29 cellular contexts compared by ENCODE assay signal in genomic region chr3:79085166-79085565, GRCh38.
DNase-seq lines count a peak whose midpoint lies in the region; ATAC-seq, FAIRE-seq and TF ChIP-seq lines count a peak whose summit lies in the region.
"Had no signal": no experiment of that assay in that cellular context is flagged by ENCODE, and none has a peak within 500 bp of the region (broad histone marks: within the 10 kb centered on the region; RNA-seq: fewer than 3 reads in every experiment).

No MANE protein-coding gene starts in this region.

- no peak overlapping the region for H3K27ac ChIP-seq in astrocyte (ENCODE audit: low read depth, low read length)
- H3K27ac ChIP-seq: esophagus muscularis mucosa, SK-N-MC, upper lobe of right lung had no signal

- no peak overlapping the region for H3K9ac ChIP-seq in astrocyte (ENCODE audit: low read length)

- no peaks in the 10 kb centered on the region for H3K79me2 ChIP-seq in astrocyte (ENCODE audit: insufficient read depth, low read length)

- no peaks in the 10 kb centered on the region for H3K36me3 Mint-ChIP-seq in astrocyte (ENCODE audit: low read depth, unreplicated experiment)
- H3K36me3 Mint-ChIP-seq: activated naive CD8-positive, alpha-beta T cell treated with anti-CD3 and anti-CD28 coated beads, Interleukin-2, amount 10 ng/mL, durations not matched to agents 7 days and 5 days; brain; memory B cell; stimulated activated effector memory CD8-positive, alpha-beta T cell treated with anti-CD3 and anti-CD28 coated beads, Interleukin-12 subunit alpha, Interleukin-12 subunit beta, amount 100 ng/mL, for 72 hours had no signal

- DNase-seq in GM03348 (ENCODE audit: low spot score) (peak; percentile 9), astrocyte (ENCODE audit: low read depth) (peak; percentile 39), fibroblast of pulmonary artery (ENCODE audit: low read depth) (peak; percentile 3), skeletal muscle cell (ENCODE audit: low read depth) (peak; percentile 17), UCSD-AML1 (lab: John Stamatoyannopoulos, UW; ENCODE audit: unreplicated experiment) (no peak)
- DNase-seq in activated CD8-positive, alpha-beta memory T cell treated with anti-CD3 and anti-CD28 coated beads for 24 hours, result no peak
- no peak for DNase-seq in effector CD8-positive, alpha-beta T cell (lab: John Stamatoyannopoulos, UW)
- DNase-seq: activated CD8-positive, alpha-beta memory T cell treated with anti-CD3 and anti-CD28 coated beads, Interleukin-2, amount 50 U/mL, for 4 hours; activated naive CD8-positive, alpha-beta T cell treated with anti-CD3 and anti-CD28 coated beads, Interleukin-2, amount 10 ng/mL, durations not matched to agents 7 days and 5 days; DMS53; effector memory CD8-positive, alpha-beta T cell; H9; head of caudate nucleus; left cardiac atrium; NCI-H1092 treated with DMSO at 0.1 percent for 48 hours; NCI-H1930; NCI-H226; stimulated activated CD4-positive, alpha-beta T cell treated with anti-CD3 and anti-CD28 coated beads, Interleukin-2, amount 100 ng/mL, for 48 hours; upper lobe of right lung had no signal

- FAIRE-seq in astrocyte (lab: Jason Lieb, UNC), result no peak
- FAIRE-seq: HepG2 had no signal

- H3K27me3 ChIP-seq in astrocyte (ENCODE audit: insufficient read depth, low read length), result no peaks in the 10 kb centered on the region
- H3K27me3 ChIP-seq: esophagus muscularis mucosa, upper lobe of right lung had no signal

- H3K27ac Mint-ChIP-seq in astrocyte (ENCODE audit: unreplicated experiment), result no peak overlapping the region
- H3K27ac Mint-ChIP-seq: activated naive CD8-positive, alpha-beta T cell treated with anti-CD3 and anti-CD28 coated beads, Interleukin-2, amount 10 ng/mL, durations not matched to agents 7 days and 5 days; activated T-helper 2 cell treated with anti-CD3 and anti-CD28 coated beads, Interferon-gamma antibody, Interleukin-2, Interleukin-4, amounts not matched to agents 10 μg/mL and 5 μg/mL and 100 μg/mL, durations not matched to agents 14 hours and 24 hours and 36 hours; B cell; brain; effector memory CD8-positive, alpha-beta T cell; H9; memory B cell; stimulated activated effector memory CD8-positive, alpha-beta T cell treated with anti-CD3 and anti-CD28 coated beads, Interleukin-12 subunit alpha, Interleukin-12 subunit beta, amount 100 ng/mL, for 72 hours; T-helper 2 cell treated with Interferon-gamma antibody and Interleukin-4, amounts not matched to agents 5 μg/mL and 100 μg/mL, for 36 hours had no signal

- H4K20me1 ChIP-seq in astrocyte (ENCODE audit: insufficient read depth, low read length), result no peaks in the 10 kb centered on the region

- peak overlapping the region; percentile 55 for H2AFZ ChIP-seq in astrocyte (ENCODE audit: low read depth, low read length)

- H3K4me3 Mint-ChIP-seq in astrocyte (ENCODE audit: unreplicated experiment), result no peak overlapping the region
- H3K4me3 Mint-ChIP-seq: activated naive CD8-positive, alpha-beta T cell treated with anti-CD3 and anti-CD28 coated beads, Interleukin-2, amount 10 ng/mL, durations not matched to agents 7 days and 5 days; B cell; brain; effector memory CD8-positive, alpha-beta T cell; H9; memory B cell; stimulated activated effector memory CD8-positive, alpha-beta T cell treated with anti-CD3 and anti-CD28 coated beads, Interleukin-12 subunit alpha, Interleukin-12 subunit beta, amount 100 ng/mL, for 72 hours; T-helper 2 cell treated with Interferon-gamma antibody and Interleukin-4, amounts not matched to agents 5 μg/mL and 100 μg/mL, for 36 hours had no signal

- ATAC-seq in GM18502 (IDR thresholded peaks at IDR 0.05; ENCODE audit: poor library complexity, unreplicated experiment), result no peak
- ATAC-seq: effector memory CD8-positive, alpha-beta T cell; HepG2; left cardiac atrium; stimulated activated effector memory CD8-positive, alpha-beta T cell treated with anti-CD3 and anti-CD28 coated beads, Interleukin-12 subunit alpha, Interleukin-12 subunit beta, amount 100 ng/mL, for 72 hours; upper lobe of right lung had no signal

- H3K4me3 ChIP-seq in astrocyte (ENCODE audit: insufficient read depth, low read depth, low read length) (no peak overlapping the region), fibroblast of pulmonary artery (replicated peaks; ENCODE audit: low read depth, low read length) (no peak overlapping the region), skeletal muscle cell (ENCODE audit: low read depth, low read length) (no peak overlapping the region)
- H3K4me3 ChIP-seq: esophagus muscularis mucosa, SK-N-MC, upper lobe of right lung had no signal

- no peak for TF ChIP-seq CTCF in astrocyte (IDR thresholded peaks at IDR 0.05; ENCODE audit: insufficient read depth, low read depth, low read length)
- no peak for TF ChIP-seq CTCF in fibroblast of pulmonary artery (IDR thresholded peaks at IDR 0.05; ENCODE audit: low read length, missing control alignments)

- H3K9me3 Mint-ChIP-seq in astrocyte (ENCODE audit: unreplicated experiment), result no peaks in the 10 kb centered on the region
- H3K9me3 Mint-ChIP-seq: activated naive CD8-positive, alpha-beta T cell treated with anti-CD3 and anti-CD28 coated beads, Interleukin-2, amount 10 ng/mL, durations not matched to agents 7 days and 5 days; activated T-helper 2 cell treated with anti-CD3 and anti-CD28 coated beads, Interferon-gamma antibody, Interleukin-2, Interleukin-4, amounts not matched to agents 10 μg/mL and 5 μg/mL and 100 μg/mL, durations not matched to agents 14 hours and 24 hours and 36 hours; brain; effector memory CD8-positive, alpha-beta T cell; H9; T-helper 2 cell treated with Interferon-gamma antibody and Interleukin-4, amounts not matched to agents 5 μg/mL and 100 μg/mL, for 36 hours had no signal

- no peaks in the 10 kb centered on the region for H3K4me1 ChIP-seq in astrocyte (ENCODE audit: insufficient read depth, low read length)
- H3K4me1 ChIP-seq: esophagus muscularis mucosa, upper lobe of right lung had no signal

- no peaks in the 10 kb centered on the region for H3K9me3 ChIP-seq in astrocyte (ENCODE audit: insufficient read depth, low read depth, low read length)
- H3K9me3 ChIP-seq: esophagus muscularis mucosa, upper lobe of right lung had no signal

- H3K36me3 ChIP-seq in astrocyte (ENCODE audit: insufficient read depth, low read length), result no peaks in the 10 kb centered on the region
- H3K36me3 ChIP-seq: esophagus muscularis mucosa, upper lobe of right lung had no signal

- no peaks in the 10 kb centered on the region for H3K27me3 Mint-ChIP-seq in astrocyte (ENCODE audit: low read depth, unreplicated experiment)
- H3K27me3 Mint-ChIP-seq: B cell; effector memory CD8-positive, alpha-beta T cell; memory B cell had no signal

- no peak overlapping the region for H3K4me2 ChIP-seq in astrocyte (ENCODE audit: low read length)

- H3K4me1 Mint-ChIP-seq in astrocyte (ENCODE audit: low read depth, unreplicated experiment), result peaks cover 3% of the 10 kb centered on the region
- H3K4me1 Mint-ChIP-seq: activated naive CD8-positive, alpha-beta T cell treated with anti-CD3 and anti-CD28 coated beads, Interleukin-2, amount 10 ng/mL, durations not matched to agents 7 days and 5 days; B cell; memory B cell; stimulated activated effector memory CD8-positive, alpha-beta T cell treated with anti-CD3 and anti-CD28 coated beads, Interleukin-12 subunit alpha, Interleukin-12 subunit beta, amount 100 ng/mL, for 72 hours had no signal

Comparison
In these comparisons a context has a peak if more than half of its experiments do, and no peak if none do; other contexts are left out.
1. DNase-seq: peak in GM03348 (single experiment), astrocyte (single experiment), fibroblast of pulmonary artery (single experiment) and skeletal muscle cell (single experiment); none in activated CD8-positive, alpha-beta memory T cell treated with anti-CD3 and anti-CD28 coated beads for 24 hours (single experiment), effector CD8-positive, alpha-beta T cell (single experiment) and UCSD-AML1 (single experiment).